36 cellular contexts compared by ENCODE assay signal in the genomic region with DNA sequence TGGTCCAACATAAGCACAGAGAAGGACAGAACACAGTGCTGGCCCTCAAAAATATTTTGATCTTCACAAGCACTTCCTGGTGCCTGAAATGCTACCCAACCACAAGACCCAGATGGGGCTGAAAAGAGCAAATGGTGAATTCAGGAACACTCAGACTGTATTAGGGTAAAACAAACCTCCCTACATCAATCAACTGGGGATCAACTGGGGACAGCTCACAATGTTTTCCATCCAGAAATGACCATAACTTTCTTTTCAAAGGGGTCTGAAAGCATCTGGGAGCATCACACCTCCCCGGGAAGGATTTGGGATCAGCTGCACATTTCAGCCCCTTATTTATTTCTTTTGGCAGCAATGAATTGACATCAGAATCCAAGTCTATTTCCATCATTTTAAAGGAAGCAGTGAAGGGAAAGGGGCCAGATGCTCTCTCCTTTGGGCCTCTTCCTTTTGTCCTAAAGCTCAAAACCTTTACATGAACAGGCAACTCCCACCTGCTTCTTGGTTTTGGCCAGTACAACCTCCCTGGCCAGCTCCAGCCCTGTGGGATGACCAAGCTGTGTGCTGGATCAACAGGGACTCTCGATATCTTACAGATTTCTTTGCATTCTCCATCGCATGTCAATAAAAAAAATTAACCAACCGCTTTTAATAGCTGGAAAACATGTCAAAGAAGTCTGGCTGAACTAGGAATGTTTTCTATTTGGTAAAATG.
"Had no signal": no experiment of that assay in that cellular context is flagged by ENCODE, and none has a peak within 500 bp of the region (broad histone marks: within the 10 kb centered on the region; RNA-seq: fewer than 3 reads in every experiment).

No MANE protein-coding gene starts in this region.

- H3K4me3 Mint-ChIP-seq: activated CD4-positive, alpha-beta memory T cell treated with anti-CD3 and anti-CD28 coated beads, Interleukin-2, amount 10 ng/mL, durations not matched to agents 7 days and 5 days; activated CD8-positive, alpha-beta memory T cell treated with anti-CD3 and anti-CD28 coated beads, Interleukin-2, amount 10 ng/mL, durations not matched to agents 7 days and 5 days; activated naive CD8-positive, alpha-beta T cell treated with anti-CD3 and anti-CD28 coated beads for 36 hours; activated T-cell treated with anti-CD3 and anti-CD28 coated beads, Interleukin-2, amount 50 U/mL, for 72 hours; activated T-helper 17 cell treated with anti-CD3 and anti-CD28 coated beads, Interleukin-2, amount 50 U/mL, for 72 hours had no signal

- H3K4me3 ChIP-seq: breast epithelium, K562, MG63, PC-9, SJCRH30, SK-N-MC had no signal

- H3K27me3 ChIP-seq: breast epithelium, MG63, SJCRH30 had no signal

- H3K27ac ChIP-seq: breast epithelium, PC-9, RWPE1, SJCRH30, SK-N-MC, WERI-Rb-1 had no signal

- ATAC-seq: activated CD8-positive, alpha-beta memory T cell treated with anti-CD3 and anti-CD28 coated beads, Interleukin-2, amount 10 ng/mL, durations not matched to agents 7 days and 5 days; activated T-cell treated with anti-CD3 and anti-CD28 coated beads, Interleukin-2, amount 50 U/mL, for 72 hours; activated T-helper 17 cell treated with anti-CD3 and anti-CD28 coated beads, Interleukin-2, amount 50 U/mL, for 72 hours; K562 had no signal

- H3K4me1 Mint-ChIP-seq: activated CD4-positive, alpha-beta memory T cell treated with anti-CD3 and anti-CD28 coated beads, Interleukin-2, amount 10 ng/mL, durations not matched to agents 7 days and 5 days; activated T-helper 17 cell treated with anti-CD3 and anti-CD28 coated beads, Interleukin-2, amount 50 U/mL, for 72 hours had no signal

- H3K36me3 Mint-ChIP-seq: activated CD8-positive, alpha-beta memory T cell treated with anti-CD3 and anti-CD28 coated beads, Interleukin-2, amount 10 ng/mL, durations not matched to agents 7 days and 5 days; activated naive CD8-positive, alpha-beta T cell treated with anti-CD3 and anti-CD28 coated beads for 36 hours had no signal

- H2AFZ ChIP-seq: PC-9 had no signal

- H3K36me3 ChIP-seq: breast epithelium, MG63, WERI-Rb-1 had no signal

- H3K4me1 ChIP-seq: breast epithelium had no signal

- H3K4me2 ChIP-seq: PC-9 had no signal

- H3K27ac Mint-ChIP-seq: activated CD4-positive, alpha-beta memory T cell treated with anti-CD3 and anti-CD28 coated beads, Interleukin-2, amount 10 ng/mL, durations not matched to agents 7 days and 5 days; activated CD8-positive, alpha-beta memory T cell treated with anti-CD3 and anti-CD28 coated beads, Interleukin-2, amount 10 ng/mL, durations not matched to agents 7 days and 5 days; activated naive CD8-positive, alpha-beta T cell treated with anti-CD3 and anti-CD28 coated beads for 36 hours; activated T-cell treated with anti-CD3 and anti-CD28 coated beads, Interleukin-2, amount 50 U/mL, for 72 hours; activated T-helper 17 cell treated with anti-CD3 and anti-CD28 coated beads, Interleukin-2, amount 50 U/mL, for 72 hours had no signal

- H3K9me3 ChIP-seq: breast epithelium, MG63, SJCRH30 had no signal

- H3K27me3 Mint-ChIP-seq: activated CD8-positive, alpha-beta memory T cell treated with anti-CD3 and anti-CD28 coated beads, Interleukin-2, amount 10 ng/mL, durations not matched to agents 7 days and 5 days; activated naive CD8-positive, alpha-beta T cell treated with anti-CD3 and anti-CD28 coated beads for 36 hours; activated T-helper 17 cell treated with anti-CD3 and anti-CD28 coated beads, Interleukin-2, amount 50 U/mL, for 72 hours had no signal

- DNase-seq: activated CD4-positive, alpha-beta memory T cell treated with anti-CD3 and anti-CD28 coated beads, Interleukin-2, amount 10 ng/mL, durations not matched to agents 7 days and 5 days; activated CD4-positive, alpha-beta T cell treated with anti-CD3 and anti-CD28 coated beads for 1 hour; activated CD4-positive, alpha-beta T cell treated with anti-CD3 and anti-CD28 coated beads for 48 hours; activated CD4-positive, CD25-positive, alpha-beta regulatory T cell; activated CD8-positive, alpha-beta memory T cell treated with anti-CD3 and anti-CD28 coated beads for 24 hours; activated CD8-positive, alpha-beta memory T cell treated with anti-CD3 and anti-CD28 coated beads, Interleukin-2, amount 10 ng/mL, durations not matched to agents 7 days and 5 days; activated CD8-positive, alpha-beta memory T cell treated with anti-CD3 and anti-CD28 coated beads, Interleukin-2, amount 50 U/mL, for 48 hours; activated effector memory CD4-positive, alpha-beta T cell treated with anti-CD3 and anti-CD28 coated beads, Interleukin-2, amount 50 U/mL, for 16 hours; activated naive CD4-positive, alpha-beta T cell; activated naive CD4-positive, alpha-beta T cell treated with anti-CD3 and anti-CD28 coated beads, Interleukin-2, amount 50 U/mL, for 16 hours; activated naive CD8-positive, alpha-beta T cell treated with anti-CD3 and anti-CD28 coated beads for 36 hours; activated T-cell treated with anti-CD3 and anti-CD28 coated beads, Interleukin-2, amount 50 U/mL, for 72 hours; amniotic stem cell; aorta; caudate nucleus; MG63; NCI-H1092 treated with DMSO at 0.1 percent for 48 hours; NCI-H1417; NCI-H146; NCI-H187; NCI-H2029 treated with DMSO at 0.1 percent for 48 hours; NCI-H2107; NCI-H2171; NCI-H510A; NCI-H526; NCI-H748 treated with DMSO at 0.1 percent for 48 hours; PC-9; SHP77; SJCRH30; T1000; WERI-Rb-1 had no signal

- H3K9me3 Mint-ChIP-seq: activated CD4-positive, alpha-beta memory T cell treated with anti-CD3 and anti-CD28 coated beads, Interleukin-2, amount 10 ng/mL, durations not matched to agents 7 days and 5 days; activated naive CD8-positive, alpha-beta T cell treated with anti-CD3 and anti-CD28 coated beads for 36 hours; activated T-cell treated with anti-CD3 and anti-CD28 coated beads, Interleukin-2, amount 50 U/mL, for 72 hours; activated T-helper 17 cell treated with anti-CD3 and anti-CD28 coated beads, Interleukin-2, amount 50 U/mL, for 72 hours had no signal
